21 cellular contexts compared by ENCODE assay signal in the genomic region with DNA sequence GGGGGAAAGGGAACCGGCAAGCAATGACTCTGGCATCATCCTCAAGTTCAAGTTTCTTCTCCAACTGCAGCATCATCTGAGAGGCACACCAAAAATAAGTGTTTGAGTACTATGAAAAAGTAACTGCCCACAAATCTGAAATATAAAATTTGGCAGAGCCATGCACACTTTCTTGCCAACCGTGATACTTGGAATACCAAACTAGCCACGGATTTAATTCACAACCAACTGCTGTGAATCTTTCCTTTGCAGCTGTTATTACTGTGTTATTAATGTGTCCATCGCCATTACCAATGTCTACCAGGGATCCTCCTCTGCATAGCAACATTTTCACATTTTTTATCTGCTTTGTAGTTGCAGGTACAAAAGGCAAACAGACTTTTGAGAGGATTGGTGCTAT.
"Had no signal": no experiment of that assay in that cellular context is flagged by ENCODE, and none has a peak within 500 bp of the region (broad histone marks: within the 10 kb centered on the region; RNA-seq: fewer than 3 reads in every experiment).

No MANE protein-coding gene starts in this region.

- H3K27ac Mint-ChIP-seq: activated CD8-positive, alpha-beta memory T cell treated with anti-CD3 and anti-CD28 coated beads, Interleukin-2, amount 10 ng/mL, durations not matched to agents 7 days and 5 days; activated naive CD4-positive, alpha-beta T cell treated with anti-CD3 and anti-CD28 coated beads, Interleukin-2, amount 50 U/mL, for 24 hours; activated T-cell treated with anti-CD3 and anti-CD28 coated beads, Interleukin-2, amount 50 U/mL, for 24 hours; activated T-helper 1 cell treated with anti-CD3 and anti-CD28 coated beads, Interleukin-12 subunit alpha, Interleukin-12 subunit beta, Interleukin-2, Interleukin-4 antibody, amounts not matched to agents 30 ng/mL and 10 ng/mL and 1 ng/mL, durations not matched to agents 14 hours and 24 hours and 36 hours had no signal

- H3K9me3 Mint-ChIP-seq: activated naive CD4-positive, alpha-beta T cell treated with anti-CD3 and anti-CD28 coated beads, Interleukin-2, amount 50 U/mL, for 24 hours had no signal

- H3K27ac ChIP-seq: SK-N-MC had no signal

- H3K4me3 ChIP-seq: K562, SK-N-MC had no signal

- DNase-seq: activated CD4-positive, alpha-beta T cell treated with anti-CD3 and anti-CD28 coated beads for 4 hours; activated CD8-positive, alpha-beta memory T cell treated with anti-CD3 and anti-CD28 coated beads, Interleukin-2, amount 10 ng/mL, durations not matched to agents 7 days and 5 days; activated effector memory CD4-positive, alpha-beta T cell treated with Interleukin-2 at 50 U/mL for 16 hours; activated naive CD4-positive, alpha-beta T cell; activated T-cell treated with anti-CD3 and anti-CD28 coated beads, Interleukin-2, amount 50 U/mL, for 24 hours; aorta; cerebellar nuclear complex; Karpas-422; NCI-H1092; NCI-H1417 treated with DMSO at 0.1 percent for 48 hours; NCI-H1694; NCI-H2029 treated with DMSO at 0.1 percent for 48 hours; NCI-H345; NCI-H510A; NCI-H526 treated with DMSO at 0.1 percent for 48 hours; NCI-H82; SIG-M5 had no signal

- H3K36me3 Mint-ChIP-seq: activated CD8-positive, alpha-beta memory T cell treated with anti-CD3 and anti-CD28 coated beads, Interleukin-2, amount 10 ng/mL, durations not matched to agents 7 days and 5 days; activated naive CD4-positive, alpha-beta T cell treated with anti-CD3 and anti-CD28 coated beads, Interleukin-2, amount 50 U/mL, for 24 hours had no signal

- H3K27me3 Mint-ChIP-seq: activated naive CD4-positive, alpha-beta T cell treated with anti-CD3 and anti-CD28 coated beads, Interleukin-2, amount 50 U/mL, for 24 hours; activated T-cell treated with anti-CD3 and anti-CD28 coated beads, Interleukin-2, amount 50 U/mL, for 24 hours had no signal

- H3K4me1 Mint-ChIP-seq: activated CD8-positive, alpha-beta memory T cell treated with anti-CD3 and anti-CD28 coated beads, Interleukin-2, amount 10 ng/mL, durations not matched to agents 7 days and 5 days; activated naive CD4-positive, alpha-beta T cell treated with anti-CD3 and anti-CD28 coated beads, Interleukin-2, amount 50 U/mL, for 24 hours had no signal

- H3K4me3 Mint-ChIP-seq: activated CD8-positive, alpha-beta memory T cell treated with anti-CD3 and anti-CD28 coated beads, Interleukin-2, amount 10 ng/mL, durations not matched to agents 7 days and 5 days; activated naive CD4-positive, alpha-beta T cell treated with anti-CD3 and anti-CD28 coated beads, Interleukin-2, amount 50 U/mL, for 24 hours; activated T-cell treated with anti-CD3 and anti-CD28 coated beads, Interleukin-2, amount 50 U/mL, for 24 hours; activated T-helper 1 cell treated with anti-CD3 and anti-CD28 coated beads, Interleukin-12 subunit alpha, Interleukin-12 subunit beta, Interleukin-2, Interleukin-4 antibody, amounts not matched to agents 30 ng/mL and 10 ng/mL and 1 ng/mL, durations not matched to agents 14 hours and 24 hours and 36 hours had no signal
